Comparison of ENCODE assay signal across 18 cellular contexts in the genomic region with DNA sequence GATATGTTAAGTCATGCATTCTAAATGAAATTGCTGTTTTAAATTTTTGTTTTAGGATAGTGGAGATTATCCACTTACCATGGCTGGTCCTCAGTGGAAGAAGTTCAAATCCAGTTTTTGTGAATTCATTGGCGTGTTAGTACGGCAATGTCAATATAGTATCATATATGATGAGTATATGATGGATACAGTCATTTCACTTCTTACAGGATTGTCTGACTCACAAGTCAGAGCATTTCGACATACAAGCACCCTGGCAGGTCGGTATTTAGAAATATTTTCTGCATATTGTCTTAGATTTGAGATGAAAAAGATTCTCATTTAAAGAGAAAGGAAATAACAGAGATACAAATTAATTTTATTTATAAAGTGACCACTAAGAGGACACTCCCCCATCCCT.
"Had no signal": no experiment of that assay in that cellular context is flagged by ENCODE, and none has a peak within 500 bp of the region (broad histone marks: within the 10 kb centered on the region; RNA-seq: fewer than 3 reads in every experiment).

No MANE protein-coding gene starts in this region.

- H3K27me3 Mint-ChIP-seq: naive B cell, T-helper 17 cell had no signal

- H3K4me1 ChIP-seq: body of pancreas, gastrocnemius medialis, heart right ventricle, pancreas, spleen, stomach, testis, upper lobe of left lung had no signal

- H3K9me3 Mint-ChIP-seq: activated naive CD4-positive, alpha-beta T cell treated with anti-CD3 and anti-CD28 coated beads for 36 hours; naive B cell had no signal

- H3K27ac ChIP-seq: body of pancreas, epithelial cell of prostate, gastrocnemius medialis, heart right ventricle, pancreas, sigmoid colon, spleen, stomach, testis, upper lobe of left lung had no signal

- H3K4me1 Mint-ChIP-seq: naive B cell had no signal

- DNase-seq: activated CD4-positive, alpha-beta T cell treated with anti-CD3 and anti-CD28 coated beads for 4 hours; activated CD8-positive, alpha-beta memory T cell treated with anti-CD3 and anti-CD28 coated beads for 24 hours; activated naive CD4-positive, alpha-beta T cell treated with anti-CD3 and anti-CD28 coated beads for 36 hours; amygdala; body of pancreas; effector CD8-positive, alpha-beta T cell; gastrocnemius medialis; heart right ventricle; left colon; naive B cell; pancreas; sigmoid colon; spleen; stomach; T-helper 17 cell; testis; upper lobe of left lung had no signal

- H3K27ac Mint-ChIP-seq: activated naive CD4-positive, alpha-beta T cell treated with anti-CD3 and anti-CD28 coated beads for 36 hours; naive B cell; T-helper 17 cell had no signal

- H3K27me3 ChIP-seq: body of pancreas, gastrocnemius medialis, heart right ventricle, pancreas, sigmoid colon, spleen, stomach, testis, upper lobe of left lung had no signal

- H3K4me3 ChIP-seq: body of pancreas, gastrocnemius medialis, heart right ventricle, pancreas, sigmoid colon, spleen, stomach, testis, upper lobe of left lung had no signal

- H3K4me3 Mint-ChIP-seq: activated naive CD4-positive, alpha-beta T cell treated with anti-CD3 and anti-CD28 coated beads for 36 hours; naive B cell; T-helper 17 cell had no signal

- H3K36me3 Mint-ChIP-seq: naive B cell had no signal

- H3K9me3 ChIP-seq: body of pancreas, gastrocnemius medialis, heart right ventricle, pancreas, sigmoid colon, spleen, stomach, testis, upper lobe of left lung had no signal

- ATAC-seq: body of pancreas, gastrocnemius medialis, heart right ventricle, left colon, pancreas, T-helper 17 cell had no signal
